In the genomic region with DNA sequence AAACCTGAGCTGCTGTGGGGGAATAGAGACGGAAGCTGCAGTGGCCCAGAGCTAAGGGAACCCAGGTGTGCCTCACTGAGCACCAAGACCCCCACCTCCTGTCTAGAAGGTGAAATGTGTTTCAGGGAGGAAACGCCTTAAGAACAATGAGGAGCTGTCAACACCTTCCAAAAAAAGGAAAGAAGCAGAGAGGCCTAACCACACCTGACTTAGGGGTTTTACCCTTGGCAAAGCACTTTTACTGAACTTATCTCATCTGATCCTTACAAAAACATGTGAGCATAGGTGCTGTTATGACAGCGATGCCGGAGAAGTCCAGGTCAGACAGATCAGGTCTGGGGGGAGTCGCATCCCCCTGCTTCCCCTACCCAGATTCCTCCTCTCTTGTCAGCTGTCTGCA, we compare ENCODE assay signal across 1 cellular context.
TF ChIP-seq lines count a peak whose summit lies in the region.

No MANE protein-coding gene starts in this region.

TF ChIP-seq in K562, 482 proteins besides CTCF, POLR2A, EP300 and RAD21:
- TF ChIP-seq, protein P1, sequence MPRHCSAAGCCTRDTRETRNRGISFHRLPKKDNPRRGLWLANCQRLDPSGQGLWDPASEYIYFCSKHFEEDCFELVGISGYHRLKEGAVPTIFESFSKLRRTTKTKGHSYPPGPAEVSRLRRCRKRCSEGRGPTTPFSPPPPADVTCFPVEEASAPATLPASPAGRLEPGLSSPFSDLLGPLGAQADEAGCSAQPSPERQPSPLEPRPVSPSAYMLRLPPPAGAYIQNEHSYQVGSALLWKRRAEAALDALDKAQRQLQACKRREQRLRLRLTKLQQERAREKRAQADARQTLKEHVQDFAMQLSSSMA (CRISPR knock-in tag; IDR thresholded peaks at IDR 0.05), result no peak
- TF ChIP-seq MEIS2 (IDR thresholded peaks at IDR 0.05; ENCODE audit: partially characterized antibody), result peak; percentile 23
TF ChIP-seq in K562: peak in this region for 1.
